Comparison of ENCODE assay signal across 1 cellular context in the genomic region with DNA sequence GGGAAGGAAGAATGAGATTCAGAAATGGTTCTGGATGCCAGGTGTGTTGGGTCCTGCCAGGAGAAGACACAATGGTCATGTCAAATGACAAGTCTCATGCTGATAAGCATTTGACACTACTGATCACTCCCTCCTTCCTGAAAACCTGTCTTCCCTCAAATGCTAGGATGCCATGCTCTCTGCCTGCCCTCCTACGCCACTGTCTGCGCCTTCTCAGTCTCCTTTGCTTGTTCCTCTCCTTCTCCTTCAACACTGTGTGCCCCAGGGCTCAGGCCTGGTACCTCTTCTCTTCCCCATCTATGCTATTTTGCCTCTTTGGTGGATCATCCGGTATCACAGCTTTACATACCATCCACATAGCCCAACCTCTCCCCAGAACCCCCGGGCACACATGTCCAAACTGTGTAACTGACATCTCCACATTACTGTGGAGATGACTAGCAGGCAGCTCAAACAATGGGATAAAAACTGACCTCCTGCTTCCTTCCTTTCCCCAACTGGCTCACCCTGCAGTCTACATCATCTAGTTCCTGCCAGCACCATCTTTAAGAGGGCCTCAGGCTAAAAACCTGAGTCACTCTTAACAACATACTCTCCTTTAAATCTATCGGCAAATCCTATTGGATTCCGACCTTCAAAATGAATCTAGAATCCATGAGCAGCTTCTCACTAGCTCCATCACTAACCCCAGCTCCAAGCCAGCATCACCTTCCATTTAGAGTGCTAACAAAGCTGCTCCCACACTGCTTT.
TF ChIP-seq lines count a peak whose summit lies in the region.

No MANE protein-coding gene starts in this region.

TF ChIP-seq in WTC11, 78 proteins besides CTCF, POLR2A, EP300 and RAD21 (continued from another document):
- TF ChIP-seq, protein P1, sequence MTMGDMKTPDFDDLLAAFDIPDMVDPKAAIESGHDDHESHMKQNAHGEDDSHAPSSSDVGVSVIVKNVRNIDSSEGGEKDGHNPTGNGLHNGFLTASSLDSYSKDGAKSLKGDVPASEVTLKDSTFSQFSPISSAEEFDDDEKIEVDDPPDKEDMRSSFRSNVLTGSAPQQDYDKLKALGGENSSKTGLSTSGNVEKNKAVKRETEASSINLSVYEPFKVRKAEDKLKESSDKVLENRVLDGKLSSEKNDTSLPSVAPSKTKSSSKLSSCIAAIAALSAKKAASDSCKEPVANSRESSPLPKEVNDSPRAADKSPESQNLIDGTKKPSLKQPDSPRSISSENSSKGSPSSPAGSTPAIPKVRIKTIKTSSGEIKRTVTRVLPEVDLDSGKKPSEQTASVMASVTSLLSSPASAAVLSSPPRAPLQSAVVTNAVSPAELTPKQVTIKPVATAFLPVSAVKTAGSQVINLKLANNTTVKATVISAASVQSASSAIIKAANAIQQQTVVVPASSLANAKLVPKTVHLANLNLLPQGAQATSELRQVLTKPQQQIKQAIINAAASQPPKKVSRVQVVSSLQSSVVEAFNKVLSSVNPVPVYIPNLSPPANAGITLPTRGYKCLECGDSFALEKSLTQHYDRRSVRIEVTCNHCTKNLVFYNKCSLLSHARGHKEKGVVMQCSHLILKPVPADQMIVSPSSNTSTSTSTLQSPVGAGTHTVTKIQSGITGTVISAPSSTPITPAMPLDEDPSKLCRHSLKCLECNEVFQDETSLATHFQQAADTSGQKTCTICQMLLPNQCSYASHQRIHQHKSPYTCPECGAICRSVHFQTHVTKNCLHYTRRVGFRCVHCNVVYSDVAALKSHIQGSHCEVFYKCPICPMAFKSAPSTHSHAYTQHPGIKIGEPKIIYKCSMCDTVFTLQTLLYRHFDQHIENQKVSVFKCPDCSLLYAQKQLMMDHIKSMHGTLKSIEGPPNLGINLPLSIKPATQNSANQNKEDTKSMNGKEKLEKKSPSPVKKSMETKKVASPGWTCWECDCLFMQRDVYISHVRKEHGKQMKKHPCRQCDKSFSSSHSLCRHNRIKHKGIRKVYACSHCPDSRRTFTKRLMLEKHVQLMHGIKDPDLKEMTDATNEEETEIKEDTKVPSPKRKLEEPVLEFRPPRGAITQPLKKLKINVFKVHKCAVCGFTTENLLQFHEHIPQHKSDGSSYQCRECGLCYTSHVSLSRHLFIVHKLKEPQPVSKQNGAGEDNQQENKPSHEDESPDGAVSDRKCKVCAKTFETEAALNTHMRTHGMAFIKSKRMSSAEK (CRISPR knock-in tag; IDR thresholded peaks at IDR 0.05; ENCODE audit: borderline replicate concordance): no peak
- TF ChIP-seq GRHL2 (CRISPR knock-in tag; IDR thresholded peaks at IDR 0.05; ENCODE audit: insufficient replicate concordance, severe bottlenecking): no peak
- TF ChIP-seq, protein P2, sequence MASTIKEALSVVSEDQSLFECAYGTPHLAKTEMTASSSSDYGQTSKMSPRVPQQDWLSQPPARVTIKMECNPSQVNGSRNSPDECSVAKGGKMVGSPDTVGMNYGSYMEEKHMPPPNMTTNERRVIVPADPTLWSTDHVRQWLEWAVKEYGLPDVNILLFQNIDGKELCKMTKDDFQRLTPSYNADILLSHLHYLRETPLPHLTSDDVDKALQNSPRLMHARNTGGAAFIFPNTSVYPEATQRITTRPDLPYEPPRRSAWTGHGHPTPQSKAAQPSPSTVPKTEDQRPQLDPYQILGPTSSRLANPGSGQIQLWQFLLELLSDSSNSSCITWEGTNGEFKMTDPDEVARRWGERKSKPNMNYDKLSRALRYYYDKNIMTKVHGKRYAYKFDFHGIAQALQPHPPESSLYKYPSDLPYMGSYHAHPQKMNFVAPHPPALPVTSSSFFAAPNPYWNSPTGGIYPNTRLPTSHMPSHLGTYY (CRISPR knock-in tag; IDR thresholded peaks at IDR 0.05): no peak
- TF ChIP-seq, protein P3, sequence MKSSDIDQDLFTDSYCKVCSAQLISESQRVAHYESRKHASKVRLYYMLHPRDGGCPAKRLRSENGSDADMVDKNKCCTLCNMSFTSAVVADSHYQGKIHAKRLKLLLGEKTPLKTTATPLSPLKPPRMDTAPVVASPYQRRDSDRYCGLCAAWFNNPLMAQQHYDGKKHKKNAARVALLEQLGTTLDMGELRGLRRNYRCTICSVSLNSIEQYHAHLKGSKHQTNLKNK (CRISPR knock-in tag; IDR thresholded peaks at IDR 0.05): no peak
